ENCODE assay signal across 13 cellular contexts in genomic region chr17:64992325-64992802, GRCh38.
DNase-seq lines count a peak whose midpoint lies in the region; ATAC-seq, FAIRE-seq and TF ChIP-seq lines count a peak whose summit lies in the region.
"Had no signal": no experiment of that assay in that cellular context is flagged by ENCODE, and none has a peak within 500 bp of the region (broad histone marks: within the 10 kb centered on the region; RNA-seq: fewer than 3 reads in every experiment).

No MANE protein-coding gene starts in this region.

- H3K36me3 Mint-ChIP-seq in HFFc6 (ENCODE audit: low read depth): 0 out of 2 replicates have a peak, but pooled peaks cover 4% of the 10 kb centered on the region

- no peaks in the 10 kb centered on the region for H3K9me3 Mint-ChIP-seq in HFFc6

- no peaks in the 10 kb centered on the region for H3K9me3 ChIP-seq in kidney (ENCODE audit: control insufficient read depth in 1 of 2, low read length in 2 of 2)
- H3K9me3 ChIP-seq: gastroesophageal sphincter, right atrium auricular region had no signal

- peak; percentile 26 for DNase-seq in AG10803 (ENCODE audit: low read depth)
- DNase-seq in HFFc6: peak; percentile 71
- DNase-seq in T1000 (lab: John Stamatoyannopoulos, UW): peak; percentile 55
- DNase-seq in kidney: peak; percentile 94
- no peak for DNase-seq in HEK293T (ENCODE audit: extremely low spot score)
- DNase-seq in NCI-H446 treated with DMSO at 0.1 percent for 48 hours (lab: John Stamatoyannopoulos, UW): no peak
- DNase-seq in NCI-H748 (lab: John Stamatoyannopoulos, UW; ENCODE audit: unreplicated experiment): no peak
- DNase-seq: NCI-H1105 treated with DMSO at 0.1 percent for 48 hours, SHP77 had no signal

- CTCF ChIA-PET in HEK293T (lab: Yijun Ruan, JAX): no interaction called here

- intact Hi-C loops in kidney (cut with DNase I): no loop called here

- H3K27me3 Mint-ChIP-seq in HFFc6 (ENCODE audit: insufficient read depth): peaks cover 7% of the 10 kb centered on the region

- TF ChIP-seq CTCF in AG10803 (conservative IDR thresholded peaks at IDR 0.05; ENCODE audit: low read length) (no peak), HFFc6 (IDR thresholded peaks at IDR 0.05) (no peak), kidney (IDR thresholded peaks at IDR 0.05; ENCODE audit: borderline replicate concordance, extremely low read depth, insufficient read depth) (no peak)

- H3K4me3 ChIP-seq in AG10803 (ENCODE audit: low read length): no peak overlapping the region
- H3K4me3 ChIP-seq in kidney (ENCODE audit: low read length in 2 of 2): no peak overlapping the region
- H3K4me3 ChIP-seq: gastroesophageal sphincter, right atrium auricular region had no signal

- POLR2A ChIA-PET in HEK293T (lab: Yijun Ruan, JAX): no interaction called here

- H3K4me1 Mint-ChIP-seq in HFFc6 (ENCODE audit: low read depth): peaks cover 32% of the 10 kb centered on the region

- ATAC-seq in HG03439 (IDR thresholded peaks at IDR 0.05; ENCODE audit: unreplicated experiment): no peak
- ATAC-seq: gastroesophageal sphincter had no signal

- H3K9ac ChIP-seq in kidney (ENCODE audit: low read length in 2 of 2): no peak overlapping the region

- H3K27ac Mint-ChIP-seq in HFFc6: no peak overlapping the region

- no peaks in the 10 kb centered on the region for H3K36me3 ChIP-seq in kidney (ENCODE audit: control insufficient read depth in 1 of 2, insufficient read depth in 2 of 2, low read length in 2 of 2)
- H3K36me3 ChIP-seq: gastroesophageal sphincter, right atrium auricular region had no signal

- no peak overlapping the region for H3K4me3 Mint-ChIP-seq in HFFc6

- H3K4me1 ChIP-seq in kidney (ENCODE audit: control insufficient read depth in 1 of 2, insufficient read depth in 1 of 2, low read depth in 1 of 2, low read length in 2 of 2): peaks cover 10 to 15% of the 10 kb centered on the region in 2 donors

- FAIRE-seq in kidney (lab: Jason Lieb, UNC): no peak
- FAIRE-seq: GM18507 had no signal

- H3K27ac ChIP-seq in kidney (ENCODE audit: low read depth in 2 of 2, low read length in 2 of 2): no peak overlapping the region
- H3K27ac ChIP-seq: gastroesophageal sphincter, right atrium auricular region had no signal

TF ChIP-seq in HEK293T, 16 proteins besides CTCF, POLR2A, EP300 and RAD21:
- TF ChIP-seq NFRKB (IDR thresholded peaks at IDR 0.05): no peak
- no peak for TF ChIP-seq ARNT (IDR thresholded peaks at IDR 0.05)
- no peak for TF ChIP-seq CTBP1 (IDR thresholded peaks at IDR 0.05; ENCODE audit: borderline replicate concordance)
- TF ChIP-seq ZNF384 (IDR thresholded peaks at IDR 0.05): no peak
- TF ChIP-seq L3MBTL2 (conservative IDR thresholded peaks at IDR 0.05): no peak
- no peak for TF ChIP-seq ELF4 (IDR thresholded peaks at IDR 0.05)
- no peak for TF ChIP-seq FOXK2 (IDR thresholded peaks at IDR 0.05)
- no peak for TF ChIP-seq FOXA1 (IDR thresholded peaks at IDR 0.05)
- no peak for TF ChIP-seq FOXM1 (IDR thresholded peaks at IDR 0.05; ENCODE audit: borderline replicate concordance)
- TF ChIP-seq PKNOX1 (IDR thresholded peaks at IDR 0.05): no peak
- no peak for TF ChIP-seq HDGF (IDR thresholded peaks at IDR 0.05; ENCODE audit: borderline replicate concordance)
- no peak for TF ChIP-seq BHLHE40 (IDR thresholded peaks at IDR 0.05; ENCODE audit: borderline replicate concordance)
- no peak for TF ChIP-seq TARDBP (IDR thresholded peaks at IDR 0.05)

Comparison
In these comparisons a context has a peak if more than half of its experiments do, and no peak if none do; other contexts are left out.
1. DNase-seq: peak in AG10803 (single experiment), HFFc6 (single experiment), T1000 (single experiment) and kidney (single experiment); none in HEK293T (single experiment), NCI-H446 treated with DMSO at 0.1 percent for 48 hours (single experiment) and NCI-H748 (single experiment).